Comparison of ENCODE assay signal across 17 cellular contexts in genomic region chr9:14912849-14913248, GRCh38. TPM values are rescaled to one million over a fixed set of nuclear protein-coding genes. Genes with fewer than 3 reads are reported as not detected.
A peak's percentile ranks its signal among the peaks of the same experiment; 100 is the strongest.
DNase-seq lines count a peak whose midpoint lies in the region; ATAC-seq, FAIRE-seq and TF ChIP-seq lines count a peak whose summit lies in the region.
"Had no signal": no experiment of that assay in that cellular context is flagged by ENCODE, and none has a peak within 500 bp of the region (broad histone marks: within the 10 kb centered on the region; RNA-seq: fewer than 3 reads in every experiment).

No MANE protein-coding gene starts in this region.

- 65% methylated on average over 6 of the region's 6 CpGs for WGBS in HepG2 (ENCODE audit: low lambda C conversion rate)
- 58% methylated on average over 6 of the region's 6 CpGs for WGBS in right lobe of liver (ENCODE audit: insufficient coverage, low coverage, low lambda C conversion rate, missing lambda C conversion rate)
- WGBS in GM23248 (ENCODE audit: low coverage in 1 of 2, low lambda C conversion rate in 2 of 2, missing lambda C conversion rate in 2 of 2), 2 experiments: 93% methylated on average over 6 of the region's 6 CpGs

- intact Hi-C loops in HepG2 (cut with micrococcal nuclease; ENCODE audit: unreplicated experiment): no loop called here
- intact Hi-C loops in right lobe of liver (cut with DNase I): no loop called here
- intact Hi-C loops in mucosa of descending colon (cut with DNase I, micrococcal nuclease): no loop called here
- intact Hi-C loops in left cardiac atrium (cut with DNase I): no loop called here

- H3K36me3 ChIP-seq in HepG2 (replicated peaks in 1 of 2; ENCODE audit: control insufficient read depth in 1 of 2, insufficient read depth in 2 of 2, low read length in 2 of 2): no peaks in the 10 kb centered on the region
- no peaks in the 10 kb centered on the region for H3K36me3 ChIP-seq in right lobe of liver
- no peaks in the 10 kb centered on the region for H3K36me3 ChIP-seq in mucosa of descending colon (ENCODE audit: low read depth)
- H3K36me3 ChIP-seq in GM23248 (ENCODE audit: low read depth): no peaks in the 10 kb centered on the region
- H3K36me3 ChIP-seq: BLaER1 treated with 17β-estradiol and CSF1 and Interleukin-3, amounts not matched to agents 10 nM and 100 nM had no signal

- TF ChIP-seq RAD21 in HepG2 (CRISPR knock-in tag; IDR thresholded peaks at IDR 0.05): no peak

- no peak overlapping the region for H2AFZ ChIP-seq in HepG2 (ENCODE audit: low read length)
- no peak overlapping the region for H2AFZ ChIP-seq in GM23248
- H2AFZ ChIP-seq: GM23338 had no signal

- POLR2A ChIA-PET in HepG2 (lab: Yijun Ruan, JAX): no interaction called here

- H3K27ac ChIP-seq in HepG2 (ENCODE audit: extremely low read length, insufficient read depth, low read length): no peak overlapping the region
- no peak overlapping the region for H3K27ac ChIP-seq in right lobe of liver
- peak overlapping the region; percentile 11; the same call in 1 of the 2 replicates for H3K27ac ChIP-seq in VCaP
- H3K27ac ChIP-seq in GM23248: no peak overlapping the region
- H3K27ac ChIP-seq: BLaER1 treated with 17β-estradiol and CSF1 and Interleukin-3, amounts not matched to agents 10 nM and 100 nM had no signal

- CTCF ChIA-PET in HepG2 (lab: Yijun Ruan, JAX; ENCODE audit: low intra/inter-chr PET ratio, low total read pairs): no interaction called here

- in situ Hi-C loops in HepG2 (cut with HindIII; ENCODE audit: extremely low pct_ligation_motif_present, low pct_unique_long_range_greater_than_20kb): no loop called here
- in situ Hi-C loops in GM23248 (cut with MboI): no loop called here

- ATAC-seq in HepG2: no peak
- ATAC-seq in right lobe of liver: no peak
- peak; percentile 58 for ATAC-seq in mucosa of descending colon
- no peak for ATAC-seq in GM18502 (IDR thresholded peaks at IDR 0.05; ENCODE audit: poor library complexity, unreplicated experiment)
- ATAC-seq in left cardiac atrium: no peak
- ATAC-seq in GM18861 (IDR thresholded peaks at IDR 0.05; ENCODE audit: unreplicated experiment): no peak
- ATAC-seq: GM23338 had no signal

- H3K4me1 ChIP-seq in HepG2 (ENCODE audit: insufficient read depth, low read length) (peaks cover 72% of the 10 kb centered on the region), right lobe of liver (no peaks in the 10 kb centered on the region), mucosa of descending colon (ENCODE audit: low read depth) (peaks cover 6% of the 10 kb centered on the region), GM23248 (ENCODE audit: insufficient read depth) (0 out of 2 replicates have a peak, but pooled peaks cover 5% of the 10 kb centered on the region)
- H3K4me1 ChIP-seq: BLaER1 treated with 17β-estradiol and CSF1 and Interleukin-3, amounts not matched to agents 10 nM and 100 nM had no signal

- no peak overlapping the region for H3K4me3 ChIP-seq in HepG2 (replicated peaks in 1 of 3; ENCODE audit: insufficient read depth in 1 of 3, low read depth in 2 of 3, low read length in 3 of 3)
- no peak overlapping the region for H3K4me3 ChIP-seq in right lobe of liver
- no peak overlapping the region for H3K4me3 ChIP-seq in mucosa of descending colon
- no peak overlapping the region for H3K4me3 ChIP-seq in GM23248
- H3K4me3 ChIP-seq: BLaER1 treated with 17β-estradiol and CSF1 and Interleukin-3, amounts not matched to agents 10 nM and 100 nM; GM23338 had no signal

- TF ChIP-seq CTCF in HepG2 (CRISPR knock-in tag; IDR thresholded peaks at IDR 0.05) (no peak), right lobe of liver (IDR thresholded peaks at IDR 0.05) (no peak), VCaP (conservative IDR thresholded peaks at IDR 0.05) (no peak), mucosa of descending colon (IDR thresholded peaks at IDR 0.05) (no peak)

- H4K20me1 ChIP-seq in HepG2 (ENCODE audit: insufficient read depth, low read length): no peaks in the 10 kb centered on the region
- H4K20me1 ChIP-seq in GM23248 (ENCODE audit: insufficient read depth): no peaks in the 10 kb centered on the region
- H4K20me1 ChIP-seq: BLaER1 treated with 17β-estradiol and CSF1 and Interleukin-3, amounts not matched to agents 10 nM and 100 nM had no signal

- FAIRE-seq in HepG2 (lab: Jason Lieb, UNC): no peak
- FAIRE-seq: GM18507 had no signal

- BruUV-seq in HepG2 (replicated peaks; lab: Mats Ljungman, UMichigan): no TSS peak

- H3F3A ChIP-seq in GM23248 (ENCODE audit: insufficient read depth): no peaks in the 10 kb centered on the region

- TF ChIP-seq POLR2A in HepG2 (IDR thresholded peaks at IDR 0.05; ENCODE audit: insufficient read depth in 1 of 2, low read depth in 2 of 2, low read length in 2 of 2) (no peak), right lobe of liver (IDR thresholded peaks at IDR 0.05) (no peak)

- no peak for DNase-seq in HepG2 (ENCODE audit: low spot score)
- no peak for DNase-seq in right lobe of liver
- no peak for DNase-seq in mucosa of descending colon
- no peak for DNase-seq in left cardiac atrium
- DNase-seq in GM23248: no peak
- DNase-seq: 8988T; Calu3; CD4-positive, CD25-positive, alpha-beta regulatory T cell; DMS 273 treated with DMSO at 0.1 percent for 48 hours; H9 had no signal

- no peaks in the 10 kb centered on the region for H3K9me2 ChIP-seq in GM23248 (ENCODE audit: insufficient read depth)

- H3K27me3 ChIP-seq in HepG2 (ENCODE audit: control insufficient read depth in 1 of 2, insufficient read depth in 2 of 2, low read length in 2 of 2): no peaks in the 10 kb centered on the region; a peak in 1 of 5 replicates
- H3K27me3 ChIP-seq in right lobe of liver: no peaks in the 10 kb centered on the region
- no peaks in the 10 kb centered on the region for H3K27me3 ChIP-seq in GM23248 (replicated peaks; ENCODE audit: insufficient read depth)
- H3K27me3 ChIP-seq: BLaER1 treated with 17β-estradiol and CSF1 and Interleukin-3, amounts not matched to agents 10 nM and 100 nM had no signal

- peaks cover 18% of the 10 kb centered on the region for H3K79me2 ChIP-seq in HepG2 (ENCODE audit: insufficient read depth, low read length)
- no peaks in the 10 kb centered on the region for H3K79me2 ChIP-seq in GM23248 (ENCODE audit: insufficient read depth)

- TF ChIP-seq EP300 in HepG2 (IDR thresholded peaks at IDR 0.05; ENCODE audit: low read depth in 2 of 2, low read length in 2 of 2) (no peak), HepG2 (CRISPR knock-in tag; IDR thresholded peaks at IDR 0.05; ENCODE audit: borderline replicate concordance) (no peak)

- H3K4me2 ChIP-seq in HepG2 (ENCODE audit: low read depth, low read length) (peak overlapping the region; percentile 40; the same call in 1 of the 2 replicates), GM23248 (ENCODE audit: unreplicated experiment) (no peak overlapping the region)
- H3K4me2 ChIP-seq: BLaER1 treated with 17β-estradiol and CSF1 and Interleukin-3, amounts not matched to agents 10 nM and 100 nM; GM23338 had no signal

- H3K9ac ChIP-seq in HepG2 (ENCODE audit: insufficient read depth, low read depth, low read length) (no peak overlapping the region), GM23248 (no peak overlapping the region)
- H3K9ac ChIP-seq: BLaER1 treated with 17β-estradiol and CSF1 and Interleukin-3, amounts not matched to agents 10 nM and 100 nM had no signal

- no peaks in the 10 kb centered on the region for H3K9me3 ChIP-seq in HepG2 (ENCODE audit: low read length)
- H3K9me3 ChIP-seq in right lobe of liver: no peaks in the 10 kb centered on the region
- H3K9me3 ChIP-seq in mucosa of descending colon: no peaks in the 10 kb centered on the region
- no peaks in the 10 kb centered on the region for H3K9me3 ChIP-seq in GM23248 (ENCODE audit: low read depth)
- H3K9me3 ChIP-seq: BLaER1 treated with 17β-estradiol and CSF1 and Interleukin-3, amounts not matched to agents 10 nM and 100 nM had no signal

TF ChIP-seq in HepG2, 621 proteins besides CTCF, POLR2A, EP300 and RAD21 (continues in another document):
- no peak for TF ChIP-seq CEBPG (CRISPR knock-in tag; IDR thresholded peaks at IDR 0.05)

RNA-seq across cellular contexts. Expression of gene FREM1, which starts 2.6 kb away (rescaled TPM):
- total RNA-seq in HepG2 (2016; rRNA removed; fragmentation: Illumina TruSeq; extraction: Trizol) (33.6 and 64.3 TPM in 2 replicates), right lobe of liver (1 to 10 TPM in 3 of 6 experiments, under 1 TPM in 3; 0.12 to 2.6 (median 1.1) TPM), mucosa of descending colon (10 to 100 TPM in 1 of 3 donors, 1 to 10 TPM in 2; 1.4 to 21.2 (median 1.4) TPM), left cardiac atrium (1 to 10 TPM; 1.8 to 7.7 TPM)
- 4.3 and 4.4 TPM in 2 replicates for total RNA-seq in HepG2 (2016; cell fraction: cytosol; rRNA removed; fragmentation: Illumina TruSeq; extraction: Trizol; ENCODE audit: low read depth)
- total RNA-seq in HepG2 (2016; cell fraction: insoluble cytoplasmic fraction; rRNA removed; fragmentation: Illumina TruSeq; extraction: Trizol): 35.4 and 63.3 TPM in 2 replicates
- 11.1 and 12.8 TPM in 2 replicates for total RNA-seq in HepG2 (2016; cell fraction: membrane; rRNA removed; fragmentation: Illumina TruSeq; extraction: Trizol)
- total RNA-seq in HepG2 (2016; cell fraction: nucleus; rRNA removed; fragmentation: Illumina TruSeq; extraction: Trizol): 124 and 146 TPM in 2 replicates
- polyA plus RNA-seq in HepG2 (2011; rRNA removed) (202 and 232 TPM in 2 replicates), GM23248 (2016; fragmentation: Nextera tagmentation; extraction: Ambion mirVana) (0.25 and 0.31 TPM in 2 replicates)
- polyA plus RNA-seq in HepG2 (2011; cell fraction: cytosol; rRNA removed): 129 and 182 TPM in 2 replicates
- polyA plus RNA-seq in HepG2 (2011; cell fraction: nucleus; rRNA removed): 324 and 329 TPM in 2 replicates
- 122 and 133 TPM in 2 replicates for polyA plus RNA-seq in HepG2 (2012)
- 3.2 and 3.5 TPM in 2 replicates for polyA plus RNA-seq in HepG2 (2016; cell fraction: cytosol; fragmentation: Illumina TruSeq; extraction: Trizol; ENCODE audit: low read depth)
- polyA plus RNA-seq in HepG2 (2016; cell fraction: insoluble cytoplasmic fraction; fragmentation: Illumina TruSeq; extraction: Trizol; ENCODE audit: low read depth): 22.5 and 25.8 TPM in 2 replicates
- polyA plus RNA-seq in HepG2 (2016; cell fraction: membrane; fragmentation: Illumina TruSeq; extraction: Trizol; ENCODE audit: low read depth): 4.7 and 6.1 TPM in 2 replicates
- polyA plus RNA-seq in HepG2 (2016; cell fraction: nucleus; fragmentation: Illumina TruSeq; extraction: Trizol; ENCODE audit: insufficient read depth, low read depth): 89.7 and 90.5 TPM in 2 replicates
- 0.56 and 445 TPM in 2 replicates for polyA minus RNA-seq in HepG2 (2011; rRNA and poly(A)+ RNA removed; ENCODE audit: low replicate concordance)
- 118 and 175 TPM in 2 replicates for polyA minus RNA-seq in HepG2 (2011; cell fraction: cytosol; rRNA and poly(A)+ RNA removed)
- 794 and 882 TPM in 2 replicates for polyA minus RNA-seq in HepG2 (2011; cell fraction: nucleus; rRNA and poly(A)+ RNA removed)
- 0.11 and 0.51 TPM in 2 replicates for total RNA-seq in GM23248 (2014; rRNA removed; shearing (Covaris generic))
- total RNA-seq: Calu3, Daoy had no signal
- polyA plus RNA-seq: CD4-positive, CD25-positive, alpha-beta regulatory T cell had no signal
